In genomic region chr10:133044502-133044901, GRCh38 we compare ENCODE assay signal across 26 cellular contexts. TPM values are rescaled to one million over a fixed set of nuclear protein-coding genes. Genes with fewer than 3 reads are reported as not detected.
A peak's percentile ranks its signal among the peaks of the same experiment; 100 is the strongest.
DNase-seq lines count a peak whose midpoint lies in the region; ATAC-seq and TF ChIP-seq lines count a peak whose summit lies in the region.
"Had no signal": no experiment of that assay in that cellular context is flagged by ENCODE, and none has a peak within 500 bp of the region (broad histone marks: within the 10 kb centered on the region; RNA-seq: fewer than 3 reads in every experiment).

No MANE protein-coding gene starts in this region.

- H3K4me2 ChIP-seq in IMR-90 (ENCODE audit: low read depth, low read length), result no peak overlapping the region

- no peak overlapping the region for H2AK9ac ChIP-seq in IMR-90 (replicated peaks; ENCODE audit: low read depth, low read length, poor library complexity)

- in situ Hi-C loops in IMR-90 (cut with MboI; ENCODE audit: low sequenced_read_pairs), result no loop called here

- no peak overlapping the region for H3K4ac ChIP-seq in IMR-90 (ENCODE audit: low read depth, low read length)

- TF ChIP-seq CTCF in IMR-90 (conservative IDR thresholded peaks at IDR 0.05; ENCODE audit: low read depth, low read length) (no peak), fibroblast of the aortic adventitia (IDR thresholded peaks at IDR 0.05; ENCODE audit: insufficient read depth, low read length) (no peak), suprapubic skin (IDR thresholded peaks at IDR 0.05) (no peak), upper lobe of right lung (IDR thresholded peaks at IDR 0.05) (no peak)

- H3K79me1 ChIP-seq in IMR-90 (ENCODE audit: low read depth in 1 of 2, low read length in 2 of 2), result no peaks in the 10 kb centered on the region

- H2BK15ac ChIP-seq in IMR-90 (ENCODE audit: low read depth, low read length), result no peak overlapping the region

- H3K36me3 ChIP-seq in IMR-90 (ENCODE audit: control insufficient read depth, insufficient read depth, low read length) (no peaks in the 10 kb centered on the region), suprapubic skin (no peaks in the 10 kb centered on the region), upper lobe of right lung (no peaks in the 10 kb centered on the region)
- H3K36me3 ChIP-seq: tibial nerve had no signal

- H3K27me3 ChIP-seq in IMR-90 (ENCODE audit: control insufficient read depth, insufficient read depth, low read length) (peaks cover 17% of the 10 kb centered on the region), suprapubic skin (peaks cover 78% of the 10 kb centered on the region), upper lobe of right lung (peaks cover 38% of the 10 kb centered on the region)

- H3K56ac ChIP-seq in IMR-90 (ENCODE audit: extremely low read depth, insufficient read depth, low read length), result no peak overlapping the region

- no peak overlapping the region for H4K5ac ChIP-seq in IMR-90 (ENCODE audit: low read depth, low read length)

- 37% methylated on average over 7 of the region's 19 CpGs; no CpG with 5 or more reads in 1 of the 2 experiments for WGBS in IMR-90 (ENCODE audit: extremely low coverage in 2 of 2, insufficient read length in 1 of 2), 2 experiments
- 54% methylated on average over 18 of the region's 19 CpGs for WGBS in suprapubic skin

- no peaks in the 10 kb centered on the region for H3K4me1 ChIP-seq in IMR-90 (ENCODE audit: control insufficient read depth, insufficient read depth, low read length)
- H3K4me1 ChIP-seq in suprapubic skin, result no peaks in the 10 kb centered on the region
- no peaks in the 10 kb centered on the region for H3K4me1 ChIP-seq in upper lobe of right lung

- H2BK5ac ChIP-seq in IMR-90 (ENCODE audit: low read depth, low read length, poor library complexity, severe bottlenecking), result no peak overlapping the region

- no peak overlapping the region for H3K9ac ChIP-seq in IMR-90 (ENCODE audit: low read depth, low read length)

- H3K4me3 ChIP-seq in IMR-90 (ENCODE audit: insufficient read depth, low read depth, low read length), result no peak overlapping the region
- H3K4me3 ChIP-seq in fibroblast of the aortic adventitia (ENCODE audit: low read depth, low read length), result no peak overlapping the region
- H3K4me3 ChIP-seq in suprapubic skin, result no peak overlapping the region
- H3K4me3 ChIP-seq in upper lobe of right lung, result no peak overlapping the region
- H3K4me3 ChIP-seq: dorsolateral prefrontal cortex had no signal

- H4K8ac ChIP-seq in IMR-90 (ENCODE audit: low read depth in 2 of 2, low read length in 2 of 2), result no peak overlapping the region

- H3K23ac ChIP-seq in IMR-90 (ENCODE audit: low read depth, low read length), result no peak overlapping the region

- H2BK120ac ChIP-seq in IMR-90 (ENCODE audit: low read depth, low read length), result no peak overlapping the region

- H3K9me1 ChIP-seq in IMR-90 (ENCODE audit: insufficient read depth, low read length), result no peaks in the 10 kb centered on the region

- no peak overlapping the region for H3K14ac ChIP-seq in IMR-90 (replicated peaks; ENCODE audit: low read depth, low read length)

- TF ChIP-seq RAD21 in IMR-90 (IDR thresholded peaks at IDR 0.05; ENCODE audit: low read length), result no peak

- no peak overlapping the region for H2BK20ac ChIP-seq in IMR-90 (ENCODE audit: low read depth, low read length)

- dilution Hi-C loops in IMR-90 (cut with HindIII; ENCODE audit: low sequenced_read_pairs, unreplicated experiment), result no loop called here

- ATAC-seq in IMR-90 (ENCODE audit: low read depth) (peak; percentile 29; the same call in 1 of the 2 replicates), sciatic nerve (peak; percentile 84), HG03571 (IDR thresholded peaks at IDR 0.05; ENCODE audit: unreplicated experiment) (no peak), upper lobe of right lung (no peak)
- ATAC-seq: activated T-helper 17 cell treated with anti-CD3 and anti-CD28 coated beads, Interleukin-2, amount 50 U/mL, for 72 hours; WTC11 had no signal

- H4K91ac ChIP-seq in IMR-90 (ENCODE audit: insufficient read depth, low read depth, low read length), result no peak overlapping the region

- TF ChIP-seq POLR2A in IMR-90 (IDR thresholded peaks at IDR 0.05; ENCODE audit: low read depth, low read length) (no peak), suprapubic skin (IDR thresholded peaks at IDR 0.05) (no peak)

- no peak overlapping the region for H3K27ac ChIP-seq in IMR-90 (ENCODE audit: insufficient read depth, low read length)
- H3K27ac ChIP-seq in suprapubic skin, result no peak overlapping the region
- no peak overlapping the region for H3K27ac ChIP-seq in upper lobe of right lung
- H3K27ac ChIP-seq: dorsolateral prefrontal cortex had no signal

- CTCF ChIA-PET in IMR-90 (lab: Yijun Ruan, JAX), result no interaction called here

- TF ChIP-seq EP300 in suprapubic skin (IDR thresholded peaks at IDR 0.05), result no peak

- no peak overlapping the region for H3K18ac ChIP-seq in IMR-90 (ENCODE audit: low read depth, low read length)

- H2AK5ac ChIP-seq in IMR-90 (ENCODE audit: low read depth, low read length), result no peak overlapping the region

- H3K9me3 ChIP-seq in IMR-90 (ENCODE audit: control insufficient read depth, insufficient read depth, low read length) (no peaks in the 10 kb centered on the region), suprapubic skin (no peaks in the 10 kb centered on the region), upper lobe of right lung (no peaks in the 10 kb centered on the region)
- H3K9me3 ChIP-seq: tibial nerve had no signal

- DNase-seq in IMR-90, result no peak
- peak; percentile 16 for DNase-seq in fibroblast of the aortic adventitia (ENCODE audit: low read depth)
- DNase-seq in kidney glomerular epithelial cell (lab: John Stamatoyannopoulos, UW), result peak; percentile 53
- no peak for DNase-seq in sciatic nerve (ENCODE audit: low spot score)
- DNase-seq in EL, result no peak
- DNase-seq in suprapubic skin (ENCODE audit: low spot score in 2 of 2), result no peak
- DNase-seq in upper lobe of right lung, result no peak
- DNase-seq: dorsolateral prefrontal cortex; H7; hippocampal formation; mammary epithelial cell; NCI-H1105 treated with DMSO at 0.1 percent for 48 hours; NCI-H2029 treated with DMSO at 0.1 percent for 48 hours; NCI-H446 treated with DMSO at 0.1 percent for 48 hours; stimulated activated naive CD4-positive, alpha-beta T cell treated with Interleukin-2 at 50 U/mL for 16 hours; T-helper 9 cell had no signal

- POLR2A ChIA-PET in IMR-90 (lab: Charles Lee; ENCODE audit: unreplicated experiment), result no interaction called here

- H2AFZ ChIP-seq in IMR-90 (replicated peaks; ENCODE audit: low read length, poor library complexity), result peak overlapping the region; percentile 8

- intact Hi-C loops in IMR-90 (cut with micrococcal nuclease) (no loop called here), sciatic nerve (cut with DNase I) (no loop called here), upper lobe of right lung (cut with DNase I) (no loop called here)

- BruUV-seq in IMR-90 (replicated peaks; lab: Mats Ljungman, UMichigan), result no TSS peak

- no peaks in the 10 kb centered on the region for H4K20me1 ChIP-seq in IMR-90 (ENCODE audit: insufficient read depth, low read length)

TF ChIP-seq in IMR-90, 13 proteins besides CTCF, POLR2A, EP300 and RAD21:
- TF ChIP-seq MAZ (IDR thresholded peaks at IDR 0.05; ENCODE audit: borderline replicate concordance, low read depth, low read length), result no peak
- TF ChIP-seq MXI1 (IDR thresholded peaks at IDR 0.05; ENCODE audit: borderline replicate concordance, low read depth, low read length), result no peak
- no peak for TF ChIP-seq CHD1 (IDR thresholded peaks at IDR 0.05; ENCODE audit: low read depth, low read length)
- no peak for TF ChIP-seq BHLHE40 (IDR thresholded peaks at IDR 0.05; ENCODE audit: low read depth, low read length)
- no peak for TF ChIP-seq USF2 (IDR thresholded peaks at IDR 0.05; ENCODE audit: low read depth, low read length)
- TF ChIP-seq CEBPB (IDR thresholded peaks at IDR 0.05; ENCODE audit: low read depth, low read length), result no peak
- TF ChIP-seq MAFK (IDR thresholded peaks at IDR 0.05; ENCODE audit: low read depth, low read length), result no peak
- TF ChIP-seq RFX5 (IDR thresholded peaks at IDR 0.05; ENCODE audit: low read depth, low read length), result no peak
- no peak for TF ChIP-seq SMC3 (IDR thresholded peaks at IDR 0.05; ENCODE audit: low read depth, low read length)
- TF ChIP-seq, protein P1, sequence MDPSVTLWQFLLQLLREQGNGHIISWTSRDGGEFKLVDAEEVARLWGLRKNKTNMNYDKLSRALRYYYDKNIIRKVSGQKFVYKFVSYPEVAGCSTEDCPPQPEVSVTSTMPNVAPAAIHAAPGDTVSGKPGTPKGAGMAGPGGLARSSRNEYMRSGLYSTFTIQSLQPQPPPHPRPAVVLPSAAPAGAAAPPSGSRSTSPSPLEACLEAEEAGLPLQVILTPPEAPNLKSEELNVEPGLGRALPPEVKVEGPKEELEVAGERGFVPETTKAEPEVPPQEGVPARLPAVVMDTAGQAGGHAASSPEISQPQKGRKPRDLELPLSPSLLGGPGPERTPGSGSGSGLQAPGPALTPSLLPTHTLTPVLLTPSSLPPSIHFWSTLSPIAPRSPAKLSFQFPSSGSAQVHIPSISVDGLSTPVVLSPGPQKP (IDR thresholded peaks at IDR 0.05; ENCODE audit: borderline replicate concordance, low read depth, low read length), result no peak
- no peak for TF ChIP-seq FOS (IDR thresholded peaks at IDR 0.05; ENCODE audit: low read depth, low read length)
- TF ChIP-seq NFE2L2 (IDR thresholded peaks at IDR 0.05; ENCODE audit: low read depth, low read length), result no peak
- TF ChIP-seq RCOR1 (IDR thresholded peaks at IDR 0.05; ENCODE audit: insufficient replicate concordance, low read length), result no peak
TF ChIP-seq in IMR-90: peak in this region for 0.

RNA-seq across cellular contexts. Expression of gene ADGRA1, which starts 43.2 kb away (rescaled TPM):
- total RNA-seq in IMR-90 (2012; rRNA removed), result not detected in 2 replicates
- not detected in 2 replicates for polyA plus RNA-seq in IMR-90 (2012; rRNA removed)
- not detected in 2 replicates for polyA plus RNA-seq in IMR-90 (2012; cell fraction: cytosol; rRNA removed)
- 0.03 TPM in 1 of 2 replicates, not detected in the other for polyA plus RNA-seq in IMR-90 (2012; cell fraction: nucleus; rRNA removed; ENCODE audit: low replicate concordance)
- not detected in 2 replicates for total RNA-seq in fibroblast of the aortic adventitia (ENCODE audit: low replicate concordance)
- total RNA-seq in sciatic nerve, result 0.13 TPM
- not detected for total RNA-seq in suprapubic skin
- total RNA-seq in upper lobe of right lung, result not detected
- total RNA-seq: activated T-helper 17 cell treated with anti-CD3 and anti-CD28 coated beads, Interleukin-2, amount 50 U/mL, for 72 hours; astrocyte; endothelial cell of umbilical vein; mammary epithelial cell; MCF 10A; OCI-LY7 had no signal
- polyA plus RNA-seq: CD14-positive monocyte, endothelial cell of umbilical vein, IgD-negative memory B cell, mammary epithelial cell had no signal

Comparison
In these comparisons a context has a peak if more than half of its experiments do, and no peak if none do; other contexts are left out.
1. ATAC-seq: peak in IMR-90 (single experiment) and sciatic nerve (single experiment); none in HG03571 (single experiment) and upper lobe of right lung (single experiment).
2. DNase-seq: peak in fibroblast of the aortic adventitia (single experiment) and kidney glomerular epithelial cell (single experiment); none in IMR-90 (single experiment), sciatic nerve (single experiment), EL (single experiment), suprapubic skin (0 of 2) and upper lobe of right lung (single experiment).